In the genomic region with DNA sequence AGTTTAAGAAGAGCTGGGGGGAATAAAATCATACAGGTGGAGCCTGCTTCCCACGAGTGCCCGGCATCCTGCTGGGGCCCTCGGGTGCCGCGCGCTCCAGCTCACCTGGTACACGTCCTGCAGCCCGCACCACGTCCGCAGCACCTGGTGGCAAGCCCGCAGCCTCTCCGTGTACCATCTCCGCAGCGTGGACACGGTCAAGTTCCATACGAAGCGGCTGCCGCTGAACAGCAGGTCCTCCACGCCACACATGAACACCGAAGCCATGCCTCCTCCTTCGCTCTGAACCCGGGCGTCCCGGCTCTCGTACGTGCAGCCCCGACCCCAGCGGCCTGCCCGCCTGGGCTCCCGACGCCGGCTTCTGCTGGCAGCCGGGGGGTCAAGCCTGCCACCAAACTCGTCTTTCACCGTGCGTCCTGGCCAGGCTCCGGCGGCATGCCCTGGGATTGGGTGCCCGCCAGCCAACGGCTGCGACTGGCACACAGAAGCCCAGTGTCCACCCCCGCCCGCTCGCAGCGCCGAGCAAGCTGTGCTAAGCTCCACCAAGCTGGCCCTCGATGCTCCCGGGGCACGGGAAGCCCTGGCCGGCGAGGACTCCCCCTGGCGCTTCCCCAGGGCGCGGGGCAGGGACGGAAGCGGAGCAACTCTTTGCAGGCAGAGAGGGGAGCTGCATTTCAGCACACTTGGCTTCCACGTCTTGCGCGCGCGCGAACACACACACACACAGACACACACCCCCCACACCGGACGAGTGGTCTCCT, we compare ENCODE assay signal across 8 cellular contexts. TPM values are rescaled to one million over a fixed set of nuclear protein-coding genes. Genes with fewer than 3 reads are reported as not detected.
DNase-seq lines count a peak whose midpoint lies in the region; ATAC-seq and TF ChIP-seq lines count a peak whose summit lies in the region.

A gene (minus strand): TSS at position 366 of the 761 bp plus-strand sequence. CDS start 99 bp downstream, at position 267.

- DNase-seq in GM12865 (ENCODE audit: low read depth) (peak; percentile 47), NCI-H1105 (lab: John Stamatoyannopoulos, UW) (peak; percentile 31), adipocyte (ENCODE audit: low read depth) (peak; percentile 77), Right ventricle myocardium superior (peak; percentile 91), vagina (ENCODE audit: extremely low spot score in 2 of 2) (no peak)

- H3K4me1 ChIP-seq in adipocyte (ENCODE audit: control insufficient read depth, insufficient read depth, low read length) (peaks cover 11% of the 10 kb centered on the region), neuron (ENCODE audit: insufficient read depth, low read length) (peaks cover 14% of the 10 kb centered on the region), vagina (peaks cover 17% of the 10 kb centered on the region)

- intact Hi-C loops in Right ventricle myocardium superior (cut with DNase I): no loop called here
- intact Hi-C loops in vagina (cut with DNase I): no loop called here

- H3K4me3 ChIP-seq in GM12865 (ENCODE audit: low read depth, low read length) (peak within 1 kb of the TSS; percentile 51), adipocyte (ENCODE audit: low read length) (peak within 1 kb of the TSS; percentile 72), neuron (ENCODE audit: low read length) (peak within 1 kb of the TSS; percentile 16), vagina (peak within 1 kb of the TSS; percentile 53 to 59)

- TF ChIP-seq CTCF in GM12865 (IDR thresholded peaks at IDR 0.05; ENCODE audit: insufficient read depth, low read depth, low read length, missing control alignments) (peak; percentile 35), vagina (IDR thresholded peaks at IDR 0.05) (no peak)

- no peaks in the 10 kb centered on the region for H3K9me3 ChIP-seq in adipocyte (ENCODE audit: control insufficient read depth, low read length)
- H3K9me3 ChIP-seq in neuron (ENCODE audit: low read length): no peaks in the 10 kb centered on the region
- H3K9me3 ChIP-seq in vagina: no peaks in the 10 kb centered on the region

- no peaks in the 10 kb centered on the region for H3K36me3 ChIP-seq in adipocyte (ENCODE audit: control insufficient read depth, insufficient read depth, low read length, severe bottlenecking)
- no peaks in the 10 kb centered on the region for H3K36me3 ChIP-seq in neuron (ENCODE audit: insufficient read depth, low read length)
- no peaks in the 10 kb centered on the region for H3K36me3 ChIP-seq in vagina

- no peak for TF ChIP-seq POLR2A in vagina (IDR thresholded peaks at IDR 0.05)

- ATAC-seq in Right ventricle myocardium superior (ENCODE audit: poor library complexity) (peak; percentile 92), GM18511 (IDR thresholded peaks at IDR 0.05; ENCODE audit: unreplicated experiment) (no peak), HG02938 (IDR thresholded peaks at IDR 0.05; ENCODE audit: unreplicated experiment) (no peak)

- H3K27me3 ChIP-seq in adipocyte (replicated peaks; ENCODE audit: control insufficient read depth, insufficient read depth, low read length): peaks cover 52% of the 10 kb centered on the region
- H3K27me3 ChIP-seq in neuron (ENCODE audit: insufficient read depth, low read length): peaks cover 34% of the 10 kb centered on the region
- no peaks in the 10 kb centered on the region for H3K27me3 ChIP-seq in vagina

- no peak within 1 kb of the TSS for H3K9ac ChIP-seq in adipocyte (ENCODE audit: low read length)

- H2AFZ ChIP-seq in neuron (ENCODE audit: low read depth, low read length): peak within 1 kb of the TSS; percentile 22

- peak within 1 kb of the TSS; percentile 15 for H3K27ac ChIP-seq in vagina

RNA-seq across cellular contexts. Expression of the gene that starts here (rescaled TPM):
- total RNA-seq in Right ventricle myocardium superior: 16.8 TPM
- total RNA-seq in vagina: 53.5 TPM

Comparison
In these comparisons a context has a peak if more than half of its experiments do, and no peak if none do; other contexts are left out.
1. DNase-seq: peak in GM12865 (single experiment), NCI-H1105 (single experiment), adipocyte (single experiment) and Right ventricle myocardium superior (single experiment); none in vagina (0 of 2).
2. H3K4me3 ChIP-seq: peak in every context shown above with its lines; median percentile 72 in adipocyte; 56 in vagina; 51 in GM12865; 16 in neuron.